ENCODE assay signal across 22 cellular contexts in genomic region chr10:2410049-2410448, GRCh38.
A peak's percentile ranks its signal among the peaks of the same experiment; 100 is the strongest.
DNase-seq lines count a peak whose midpoint lies in the region; ATAC-seq, FAIRE-seq and TF ChIP-seq lines count a peak whose summit lies in the region.
"Had no signal": no experiment of that assay in that cellular context is flagged by ENCODE, and none has a peak within 500 bp of the region (broad histone marks: within the 10 kb centered on the region; RNA-seq: fewer than 3 reads in every experiment).

No MANE protein-coding gene starts in this region.

- H3K23ac ChIP-seq in neuronal stem cell (ENCODE audit: low read depth, low read length, poor library complexity) (peak overlapping the region; percentile 75), mesendoderm (ENCODE audit: low read length) (no peak overlapping the region)

- H3K4ac ChIP-seq in neuronal stem cell (ENCODE audit: low read length) (no peak overlapping the region), mesendoderm (ENCODE audit: low read depth, low read length) (no peak overlapping the region)

- H2BK15ac ChIP-seq in neuronal stem cell (ENCODE audit: low read length) (no peak overlapping the region), mesendoderm (replicated peaks; ENCODE audit: low read depth) (no peak overlapping the region)

- no peak overlapping the region for H3K27ac Mint-ChIP-seq in stimulated activated memory B cell treated with anti-CD40 and anti-IgM and Interleukin-4, amounts not matched to agents 10 μg/mL and 1 μg/mL and 100 μg/mL, for 72 hours
- H3K27ac Mint-ChIP-seq: CD14-positive monocyte; CD4-positive, alpha-beta T cell; GM23338 had no signal

- H3K36me3 ChIP-seq in neuronal stem cell (replicated peaks in 1 of 2; ENCODE audit: control insufficient read depth in 2 of 2, insufficient read depth in 2 of 2, low read length in 2 of 2) (no peaks in the 10 kb centered on the region), mesendoderm (ENCODE audit: control insufficient read depth, insufficient read depth, low read length) (no peaks in the 10 kb centered on the region)
- H3K36me3 ChIP-seq: BE2C; BLaER1 treated with 17β-estradiol and CSF1 and Interleukin-3, amounts not matched to agents 10 nM and 100 nM had no signal

- peaks cover 9% of the 10 kb centered on the region for H3K9me3 Mint-ChIP-seq in stimulated activated memory B cell treated with anti-CD40 and anti-IgM and Interleukin-4, amounts not matched to agents 10 μg/mL and 1 μg/mL and 100 μg/mL, for 72 hours
- H3K9me3 Mint-ChIP-seq: CD4-positive, alpha-beta T cell; GM23338 had no signal

- no peak overlapping the region for H2AK5ac ChIP-seq in neuronal stem cell (ENCODE audit: low read depth, low read length)
- H2AK5ac ChIP-seq in mesendoderm (ENCODE audit: low read length) = no peak overlapping the region

- H3K36me3 Mint-ChIP-seq in stimulated activated memory B cell treated with anti-CD40 and anti-IgM and Interleukin-4, amounts not matched to agents 10 μg/mL and 1 μg/mL and 100 μg/mL, for 72 hours = no peaks in the 10 kb centered on the region
- H3K36me3 Mint-ChIP-seq: CD14-positive monocyte had no signal

- peak overlapping the region; percentile 55 for H3K18ac ChIP-seq in neuronal stem cell (ENCODE audit: low read length)
- no peak overlapping the region for H3K18ac ChIP-seq in mesendoderm (ENCODE audit: low read length)

- no peaks in the 10 kb centered on the region for H3K27me3 ChIP-seq in neuronal stem cell (ENCODE audit: control insufficient read depth in 3 of 3, insufficient read depth in 3 of 3, low read depth in 1 of 3, low read length in 3 of 3)
- no peaks in the 10 kb centered on the region for H3K27me3 ChIP-seq in mesendoderm (ENCODE audit: insufficient read depth, low read length, poor library complexity)
- H3K27me3 ChIP-seq: BE2C; BLaER1 treated with 17β-estradiol and CSF1 and Interleukin-3, amounts not matched to agents 10 nM and 100 nM had no signal

- no peaks in the 10 kb centered on the region for H3K4me1 Mint-ChIP-seq in stimulated activated memory B cell treated with anti-CD40 and anti-IgM and Interleukin-4, amounts not matched to agents 10 μg/mL and 1 μg/mL and 100 μg/mL, for 72 hours
- H3K4me1 Mint-ChIP-seq: CD14-positive monocyte had no signal

- no peak overlapping the region for H2BK120ac ChIP-seq in neuronal stem cell (ENCODE audit: low read depth, low read length)
- no peak overlapping the region for H2BK120ac ChIP-seq in mesendoderm (ENCODE audit: low read depth, low read length)

- no peak overlapping the region for H3K27ac ChIP-seq in neuronal stem cell (replicated peaks; ENCODE audit: low read length)
- no peak overlapping the region for H3K27ac ChIP-seq in mesendoderm (ENCODE audit: low read depth, low read length)
- H3K27ac ChIP-seq: A549; BLaER1 treated with 17β-estradiol and CSF1 and Interleukin-3, amounts not matched to agents 10 nM and 100 nM had no signal

- H3K79me1 ChIP-seq in neuronal stem cell (ENCODE audit: low read depth, low read length) (no peaks in the 10 kb centered on the region), mesendoderm (ENCODE audit: low read length) (no peaks in the 10 kb centered on the region)

- peaks cover 9% of the 10 kb centered on the region for H3K27me3 Mint-ChIP-seq in stimulated activated memory B cell treated with anti-CD40 and anti-IgM and Interleukin-4, amounts not matched to agents 10 μg/mL and 1 μg/mL and 100 μg/mL, for 72 hours

- H4K5ac ChIP-seq in mesendoderm (ENCODE audit: low read length) = no peak overlapping the region

- peaks cover 0 to 2% of the 10 kb centered on the region in 2 donors for H3K9me3 ChIP-seq in neuronal stem cell (replicated peaks in 1 of 2; ENCODE audit: control insufficient read depth in 2 of 2, insufficient read depth in 1 of 2, low read depth in 1 of 2, low read length in 2 of 2)
- H3K9me3 ChIP-seq: A549; BE2C; BLaER1 treated with 17β-estradiol and CSF1 and Interleukin-3, amounts not matched to agents 10 nM and 100 nM; Caco-2 had no signal

- H3K56ac ChIP-seq in mesendoderm (ENCODE audit: low read length) = no peak overlapping the region

- DNase-seq in GM12891 (ENCODE audit: insufficient read length, low spot score) = no peak
- no peak for DNase-seq in HTR-8/SVneo (ENCODE audit: insufficient read length, low spot score)
- no peak for DNase-seq in neuronal stem cell (ENCODE audit: low spot score)
- no peak for DNase-seq in mesendoderm
- no peak for DNase-seq in cortex of kidney (lab: John Stamatoyannopoulos, UW)
- DNase-seq: 8988T; ACHN; AML-193; BE2C; Caco-2; CD4-positive, alpha-beta T cell; DMS153; DND-41; HCEC 1CT had no signal

- H2BK5ac ChIP-seq in neuronal stem cell (ENCODE audit: low read length) = no peak overlapping the region
- no peak overlapping the region for H2BK5ac ChIP-seq in mesendoderm (ENCODE audit: low read length)

- H4K8ac ChIP-seq in neuronal stem cell (ENCODE audit: low read depth, low read length) = no peak overlapping the region
- no peak overlapping the region for H4K8ac ChIP-seq in mesendoderm (ENCODE audit: low read depth, low read length)

- no peak overlapping the region for H3K4me3 ChIP-seq in neuronal stem cell (ENCODE audit: low read length in 2 of 2)
- H3K4me3 ChIP-seq in mesendoderm (ENCODE audit: low read length) = no peak overlapping the region
- H3K4me3 ChIP-seq: A549; BLaER1 treated with 17β-estradiol and CSF1 and Interleukin-3, amounts not matched to agents 10 nM and 100 nM; GM23338 had no signal

- TF ChIP-seq POLR2A in GM12891 (IDR thresholded peaks at IDR 0.05; ENCODE audit: low read depth, low read length) = no peak

- no peak overlapping the region for H2BK12ac ChIP-seq in neuronal stem cell (ENCODE audit: low read length)

- ATAC-seq in stimulated activated memory B cell treated with anti-CD40 and anti-IgM and Interleukin-4, amounts not matched to agents 10 μg/mL and 1 μg/mL and 100 μg/mL, for 72 hours = peak; percentile 27
- no peak for ATAC-seq in GM21825 (IDR thresholded peaks at IDR 0.05; ENCODE audit: unreplicated experiment)
- ATAC-seq: A549, GM23338 had no signal

- no peaks in the 10 kb centered on the region for H3K79me2 ChIP-seq in mesendoderm (ENCODE audit: control insufficient read depth, insufficient read depth, low read length)

- H3K14ac ChIP-seq in neuronal stem cell (ENCODE audit: low read length) = peak overlapping the region; percentile 89

- H2AFZ ChIP-seq in neuronal stem cell (ENCODE audit: low read length) = no peak overlapping the region
- H2AFZ ChIP-seq: GM23338 had no signal

- no peak overlapping the region for H3K9ac ChIP-seq in neuronal stem cell (ENCODE audit: low read depth, low read length, poor library complexity)
- H3K9ac ChIP-seq in mesendoderm (ENCODE audit: low read length) = no peak overlapping the region
- H3K9ac ChIP-seq: BLaER1 treated with 17β-estradiol and CSF1 and Interleukin-3, amounts not matched to agents 10 nM and 100 nM had no signal

- WGBS in neuronal stem cell (ENCODE audit: extremely low coverage in 2 of 2, insufficient read length in 2 of 2, insufficient replicate concordance in 1 of 2), 2 donors = no CpG with 5 or more reads among the region's 4 CpGs
- no CpG with 5 or more reads among the region's 4 CpGs for WGBS in mesendoderm (ENCODE audit: extremely low coverage, insufficient coverage, low lambda C conversion rate)

- H3K4me2 ChIP-seq in neuronal stem cell (ENCODE audit: insufficient read depth, low read length, poor library complexity, severe bottlenecking) = no peak overlapping the region
- H3K4me2 ChIP-seq in mesendoderm (ENCODE audit: low read length) = no peak overlapping the region
- H3K4me2 ChIP-seq: A549; BLaER1 treated with 17β-estradiol and CSF1 and Interleukin-3, amounts not matched to agents 10 nM and 100 nM; GM23338 had no signal

- FAIRE-seq in GM12891 (lab: Jason Lieb, UNC) = peak; percentile 33
- peak; percentile 71 for FAIRE-seq in HTR-8/SVneo (lab: Jason Lieb, UNC)
- FAIRE-seq: A549, GM19239, H54 had no signal

- H3K4me1 ChIP-seq in neuronal stem cell (ENCODE audit: control insufficient read depth in 2 of 2, insufficient read depth in 1 of 2, low read depth in 1 of 2, low read length in 2 of 2) (no peaks in the 10 kb centered on the region), mesendoderm (ENCODE audit: control insufficient read depth, low read depth, low read length) (no peaks in the 10 kb centered on the region)
- H3K4me1 ChIP-seq: A549, BE2C, Caco-2 had no signal

- no peak overlapping the region for H3K4me3 Mint-ChIP-seq in stimulated activated memory B cell treated with anti-CD40 and anti-IgM and Interleukin-4, amounts not matched to agents 10 μg/mL and 1 μg/mL and 100 μg/mL, for 72 hours
- H3K4me3 Mint-ChIP-seq: CD14-positive monocyte; CD4-positive, alpha-beta T cell; GM23338 had no signal

- H4K91ac ChIP-seq in neuronal stem cell (ENCODE audit: low read depth, low read length, poor library complexity) = no peak overlapping the region

TF ChIP-seq in GM12891, 5 proteins besides CTCF, POLR2A, EP300 and RAD21:
- TF ChIP-seq PAX5 (IDR thresholded peaks at IDR 0.05; ENCODE audit: insufficient read depth, low read length, severe bottlenecking) = no peak
- no peak for TF ChIP-seq TAF1 (IDR thresholded peaks at IDR 0.05; ENCODE audit: low read depth, low read length)
- no peak for TF ChIP-seq SPI1 (IDR thresholded peaks at IDR 0.05; ENCODE audit: low read depth, low read length)
- no peak for TF ChIP-seq POU2F2 (IDR thresholded peaks at IDR 0.05; ENCODE audit: low read depth, low read length)
- no peak for TF ChIP-seq POLR2AphosphoS5 (IDR thresholded peaks at IDR 0.05; ENCODE audit: low read depth, low read length)
